7 cellular contexts compared by ENCODE assay signal in the genomic region with DNA sequence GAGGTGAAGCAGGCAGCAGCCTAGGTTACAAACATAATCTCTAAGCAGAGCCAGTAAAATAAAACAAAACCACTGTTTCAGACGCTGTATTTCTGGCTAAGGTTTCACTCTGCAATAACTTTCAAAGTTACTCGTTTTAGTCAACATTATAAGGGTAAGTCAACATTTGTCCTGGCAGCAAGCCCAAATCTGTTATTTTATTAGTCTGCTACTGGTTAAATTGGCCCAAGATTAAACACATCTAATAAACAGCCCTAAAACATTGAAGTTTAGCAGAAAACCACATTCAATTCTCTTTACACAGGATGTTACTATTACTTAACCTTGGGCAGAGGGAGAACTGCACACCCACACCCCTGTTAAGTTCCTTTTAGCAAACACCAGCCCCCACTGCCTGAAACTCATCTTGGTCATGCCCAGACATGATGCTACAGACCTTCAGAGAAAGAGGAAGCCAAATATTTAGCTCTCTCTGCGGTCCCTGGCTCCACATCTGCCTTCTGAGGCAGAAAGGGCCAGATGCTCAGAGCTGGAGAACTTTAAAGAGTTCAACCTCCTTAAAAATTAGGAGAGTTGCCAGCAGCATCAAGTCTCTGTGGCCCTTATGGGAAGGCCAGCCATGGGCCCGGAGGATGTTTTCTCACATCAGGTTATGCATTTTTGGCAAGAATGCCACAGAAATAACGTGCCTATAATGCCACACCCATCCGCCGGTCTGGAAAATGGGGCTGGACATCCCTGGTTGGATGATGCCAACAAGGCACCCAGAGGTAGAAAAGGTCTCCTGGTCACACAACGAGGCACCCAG. TPM values are rescaled to one million over a fixed set of nuclear protein-coding genes. Genes with fewer than 3 reads are reported as not detected.
A peak's percentile ranks its signal among the peaks of the same experiment; 100 is the strongest.
DNase-seq lines count a peak whose midpoint lies in the region; ATAC-seq and TF ChIP-seq lines count a peak whose summit lies in the region.

No MANE protein-coding gene starts in this region.

- no peaks in the 10 kb centered on the region for H3K4me1 ChIP-seq in A673 (ENCODE audit: insufficient read depth, low read length, poor library complexity, severe bottlenecking)

- H3K4me3 Mint-ChIP-seq in osteocyte (ENCODE audit: unreplicated experiment): no peak overlapping the region

- CTCF ChIA-PET in A673 (lab: Charles Lee): no interaction called here

- DNase-seq in NCI-H510A treated with DMSO at 0.1 percent for 48 hours (lab: John Stamatoyannopoulos, UW): peak; percentile 55
- DNase-seq in activated T-cell treated with anti-CD3 and anti-CD28 coated beads for 24 hours (ENCODE audit: low read depth): peak; percentile 49
- DNase-seq in fibroblast of gingiva (ENCODE audit: low read depth): peak; percentile 57
- DNase-seq in osteocyte (ENCODE audit: extremely low spot score, unreplicated experiment): no peak
- no peak for DNase-seq in A673 (ENCODE audit: low spot score)

- peaks cover 20% of the 10 kb centered on the region for H3K4me1 Mint-ChIP-seq in osteocyte (ENCODE audit: unreplicated experiment)

- no peaks in the 10 kb centered on the region for H3K9me3 Mint-ChIP-seq in osteocyte (ENCODE audit: unreplicated experiment)

- no TSS peak for BruUV-seq in A673 (replicated peaks; lab: Mats Ljungman, UMichigan)

- H3K27ac Mint-ChIP-seq in osteocyte (ENCODE audit: unreplicated experiment): peak overlapping the region; percentile 79

- intact Hi-C loops in A673 (cut with micrococcal nuclease; ENCODE audit: unreplicated experiment): no loop called here

- H3K27ac ChIP-seq in A673 (ENCODE audit: low read depth, low read length, poor library complexity, severe bottlenecking): no peak overlapping the region

- POLR2A ChIA-PET in A673 (lab: Charles Lee; ENCODE audit: low non-redundant PET): no interaction called here

- peaks cover 25% of the 10 kb centered on the region for H3K27me3 Mint-ChIP-seq in osteocyte (ENCODE audit: unreplicated experiment)

- no peaks in the 10 kb centered on the region for H3K36me3 Mint-ChIP-seq in osteocyte (ENCODE audit: unreplicated experiment)

- H3K36me3 ChIP-seq in A673 (ENCODE audit: insufficient read depth, low read length, poor library complexity, severe bottlenecking): no peaks in the 10 kb centered on the region

- H3K27me3 ChIP-seq in A673 (replicated peaks; ENCODE audit: insufficient read depth, low read depth, low read length, poor library complexity): no peaks in the 10 kb centered on the region

- H3K4me3 ChIP-seq in A673 (ENCODE audit: low read depth, low read length, poor library complexity, severe bottlenecking): no peak overlapping the region

- H3K9me3 ChIP-seq in A673 (ENCODE audit: low read depth, low read length, poor library complexity, severe bottlenecking): no peaks in the 10 kb centered on the region

- ATAC-seq in GM18907 (IDR thresholded peaks at IDR 0.05; ENCODE audit: unreplicated experiment) (peak; percentile 95), HG03045 (IDR thresholded peaks at IDR 0.05; ENCODE audit: unreplicated experiment) (peak; percentile 97)

- TF ChIP-seq CTCF in osteocyte (IDR thresholded peaks at IDR 0.05) (no peak), A673 (conservative IDR thresholded peaks at IDR 0.05; ENCODE audit: low read depth, low read length) (no peak)

RNA-seq across cellular contexts. Expression of gene ARHGEF3, which starts 17.9 kb away (rescaled TPM):
- total RNA-seq in osteocyte (2.5 and 2.7 TPM in 2 replicates), A673 (2021) (1.3 and 2.1 TPM in 2 replicates)

Comparison
In these comparisons a context has a peak if more than half of its experiments do, and no peak if none do; other contexts are left out.
1. DNase-seq: peak in NCI-H510A treated with DMSO at 0.1 percent for 48 hours (single experiment), activated T-cell treated with anti-CD3 and anti-CD28 coated beads for 24 hours (single experiment) and fibroblast of gingiva (single experiment); none in osteocyte (single experiment) and A673 (single experiment).